In genomic region chr1:52140633-52141512, GRCh38 we compare ENCODE assay signal across 8 cellular contexts.
DNase-seq lines count a peak whose midpoint lies in the region; ATAC-seq and TF ChIP-seq lines count a peak whose summit lies in the region.

No MANE protein-coding gene starts in this region.

- no peak for ATAC-seq in HG03025 (IDR thresholded peaks at IDR 0.05; ENCODE audit: low FRiP score, unreplicated experiment)

- peak overlapping the region in 19 of 21 experiments; percentile 13 to 100 (median 92) for H3K27ac ChIP-seq in skin epidermis

- DNase-seq in NCI-H2107 treated with DMSO at 0.1 percent for 48 hours (lab: John Stamatoyannopoulos, UW; ENCODE audit: unreplicated experiment) (peak; percentile 43), NCI-H2107 (lab: John Stamatoyannopoulos, UW) (no peak), SKM-1 treated with dmso at 0.1 percent for 144 hours (lab: John Stamatoyannopoulos, UW; ENCODE audit: unreplicated experiment) (peak; percentile 63), foreskin fibroblast (peak in 1 of 2 donors; percentile 21), COR-L47 (lab: John Stamatoyannopoulos, UW) (no peak), KG1 (lab: John Stamatoyannopoulos, UW) (no peak)

- TF ChIP-seq CTCF in foreskin fibroblast (IDR thresholded peaks at IDR 0.05; ENCODE audit: low read depth, low read length), result no peak

- peak overlapping the region; percentile 58 to 87 for H3K4me3 ChIP-seq in foreskin fibroblast (ENCODE audit: low read depth in 1 of 2, low read length in 2 of 2)
- H3K4me3 ChIP-seq in skin epidermis, result peak overlapping the region in 4 of 7 experiments; percentile 65 to 86 (median 75)

Comparison
In these comparisons a context has a peak if more than half of its experiments do, and no peak if none do; other contexts are left out.
1. DNase-seq: peak in NCI-H2107 treated with DMSO at 0.1 percent for 48 hours (single experiment) and SKM-1 treated with dmso at 0.1 percent for 144 hours (single experiment); none in NCI-H2107 (single experiment), COR-L47 (single experiment) and KG1 (single experiment).